Comparison of ENCODE assay signal across 8 cellular contexts in the genomic region with DNA sequence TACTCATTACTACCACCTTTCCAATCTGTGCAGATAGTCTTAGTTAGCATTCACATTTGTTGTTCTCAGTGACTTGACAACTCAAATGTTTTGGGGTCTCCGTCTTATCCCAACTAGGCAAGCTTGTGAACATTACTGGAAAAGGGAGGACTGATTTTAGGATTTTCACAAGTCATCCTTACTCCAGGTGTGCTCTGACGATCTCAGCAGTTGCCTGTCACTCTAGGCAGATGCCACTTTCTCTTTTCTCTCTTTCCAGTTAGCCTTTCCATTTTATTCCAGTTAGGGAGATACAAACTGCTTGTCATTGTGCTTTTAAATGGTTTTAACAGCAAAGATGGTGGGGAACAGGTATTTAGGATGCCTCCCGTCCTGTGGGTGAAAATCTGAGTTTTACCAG. TPM values are rescaled to one million over a fixed set of nuclear protein-coding genes. Genes with fewer than 3 reads are reported as not detected.
DNase-seq lines count a peak whose midpoint lies in the region; FAIRE-seq and TF ChIP-seq lines count a peak whose summit lies in the region.

No MANE protein-coding gene starts in this region.

- H3K4me1 ChIP-seq in kidney (ENCODE audit: control insufficient read depth in 1 of 2, insufficient read depth in 1 of 2, low read depth in 1 of 2, low read length in 2 of 2) (peaks cover 10 to 15% of the 10 kb centered on the region in 2 donors), suprapubic skin (peaks cover 42% of the 10 kb centered on the region)

- no peak for DNase-seq in T-helper 1 cell
- no peak for DNase-seq in activated naive CD8-positive, alpha-beta T cell treated with anti-CD3 and anti-CD28 coated beads for 36 hours
- no peak for DNase-seq in kidney
- no peak for DNase-seq in suprapubic skin (ENCODE audit: low spot score in 2 of 2)
- no peak for DNase-seq in NCI-H1105 (lab: John Stamatoyannopoulos, UW)
- no peak for DNase-seq in NCI-H1048 (lab: John Stamatoyannopoulos, UW)
- no peak for DNase-seq in KG1 (lab: John Stamatoyannopoulos, UW)

- H3K9ac ChIP-seq in kidney (ENCODE audit: low read length in 2 of 2), result peak overlapping the region; percentile 67 to 78

- H3K4me1 Mint-ChIP-seq in T-helper 1 cell treated with Interleukin-12 subunit alpha and Interleukin-12 subunit beta and Interleukin-4 antibody, amounts not matched to agents 30 μg/mL and 1 μg/mL, for 36 hours (ENCODE audit: low read depth), result peaks cover 48% of the 10 kb centered on the region
- H3K4me1 Mint-ChIP-seq in activated naive CD8-positive, alpha-beta T cell treated with anti-CD3 and anti-CD28 coated beads for 36 hours, result peaks cover 43% of the 10 kb centered on the region

- H3K4me3 Mint-ChIP-seq in T-helper 1 cell treated with Interleukin-12 subunit alpha and Interleukin-12 subunit beta and Interleukin-4 antibody, amounts not matched to agents 30 μg/mL and 1 μg/mL, for 36 hours, result peak overlapping the region; percentile 99
- H3K4me3 Mint-ChIP-seq in activated naive CD8-positive, alpha-beta T cell treated with anti-CD3 and anti-CD28 coated beads for 36 hours, result peak overlapping the region; percentile 94

- H3K9me3 ChIP-seq in kidney (ENCODE audit: control insufficient read depth in 1 of 2, low read length in 2 of 2) (no peaks in the 10 kb centered on the region), suprapubic skin (no peaks in the 10 kb centered on the region)

- peaks cover 45% of the 10 kb centered on the region for H3K36me3 Mint-ChIP-seq in T-helper 1 cell treated with Interleukin-12 subunit alpha and Interleukin-12 subunit beta and Interleukin-4 antibody, amounts not matched to agents 30 μg/mL and 1 μg/mL, for 36 hours (ENCODE audit: low read depth)
- H3K36me3 Mint-ChIP-seq in activated naive CD8-positive, alpha-beta T cell treated with anti-CD3 and anti-CD28 coated beads for 36 hours, result peaks cover 47% of the 10 kb centered on the region

- no peaks in the 10 kb centered on the region for H3K27me3 Mint-ChIP-seq in T-helper 1 cell treated with Interleukin-12 subunit alpha and Interleukin-12 subunit beta and Interleukin-4 antibody, amounts not matched to agents 30 μg/mL and 1 μg/mL, for 36 hours (ENCODE audit: low read depth)
- peaks cover 7% of the 10 kb centered on the region for H3K27me3 Mint-ChIP-seq in activated naive CD8-positive, alpha-beta T cell treated with anti-CD3 and anti-CD28 coated beads for 36 hours

- TF ChIP-seq EP300 in suprapubic skin (IDR thresholded peaks at IDR 0.05), result no peak

- H3K36me3 ChIP-seq in kidney (ENCODE audit: control insufficient read depth in 1 of 2, insufficient read depth in 2 of 2, low read length in 2 of 2) (peaks cover 28 to 44% of the 10 kb centered on the region in 2 donors), suprapubic skin (peaks cover 51% of the 10 kb centered on the region)

- H3K4me3 ChIP-seq in kidney (ENCODE audit: low read length in 2 of 2) (peak overlapping the region; percentile 78 to 86), suprapubic skin (peak overlapping the region; percentile 85)

- whole genome bisulfite sequencing in suprapubic skin, result 15% methylated on average over 3 of the region's 3 CpGs

- peak overlapping the region; percentile 98 for H3K27ac Mint-ChIP-seq in T-helper 1 cell treated with Interleukin-12 subunit alpha and Interleukin-12 subunit beta and Interleukin-4 antibody, amounts not matched to agents 30 μg/mL and 1 μg/mL, for 36 hours
- peak overlapping the region; percentile 97 for H3K27ac Mint-ChIP-seq in activated naive CD8-positive, alpha-beta T cell treated with anti-CD3 and anti-CD28 coated beads for 36 hours

- H3K27me3 ChIP-seq in suprapubic skin, result no peaks in the 10 kb centered on the region

- FAIRE-seq in kidney (lab: Jason Lieb, UNC), result no peak

- TF ChIP-seq CTCF in kidney (IDR thresholded peaks at IDR 0.05; ENCODE audit: borderline replicate concordance, extremely low read depth, insufficient read depth), result no peak
- no peak for TF ChIP-seq CTCF in suprapubic skin (IDR thresholded peaks at IDR 0.05)

- no peak overlapping the region for H3K27ac ChIP-seq in kidney (ENCODE audit: low read depth in 2 of 2, low read length in 2 of 2)
- peak overlapping the region; percentile 93 for H3K27ac ChIP-seq in suprapubic skin

- TF ChIP-seq POLR2A in suprapubic skin (IDR thresholded peaks at IDR 0.05), result no peak

- intact Hi-C loops in kidney (cut with DNase I), result no loop called here

- no peaks in the 10 kb centered on the region for H3K9me3 Mint-ChIP-seq in T-helper 1 cell treated with Interleukin-12 subunit alpha and Interleukin-12 subunit beta and Interleukin-4 antibody, amounts not matched to agents 30 μg/mL and 1 μg/mL, for 36 hours
- H3K9me3 Mint-ChIP-seq in activated naive CD8-positive, alpha-beta T cell treated with anti-CD3 and anti-CD28 coated beads for 36 hours, result no peaks in the 10 kb centered on the region

RNA-seq across cellular contexts. Expression of a gene that starts 1.1 kb away (rescaled TPM):
- 100 to 1,000 TPM; 552 to 588 TPM for total RNA-seq in activated naive CD8-positive, alpha-beta T cell treated with anti-CD3 and anti-CD28 coated beads for 36 hours
- total RNA-seq in kidney (76.8 TPM), suprapubic skin (100 to 1,000 TPM; 103 to 153 (median 117) TPM)
- 72.4 TPM for polyA plus RNA-seq in kidney (ENCODE audit: insufficient read depth, low read depth, low replicate concordance)

RNA-seq across cellular contexts. Expression of a gene that starts 10.9 kb away (rescaled TPM):
- total RNA-seq in activated naive CD8-positive, alpha-beta T cell treated with anti-CD3 and anti-CD28 coated beads for 36 hours, result 1,000 to 10,000 TPM; 5,444 to 5,630 TPM
- total RNA-seq in kidney (2,987 TPM), suprapubic skin (1,000 to 10,000 TPM; 2,523 to 6,346 (median 5,689) TPM)
- 5,602 TPM for polyA plus RNA-seq in kidney (ENCODE audit: insufficient read depth, low read depth, low replicate concordance)

RNA-seq across cellular contexts. Expression of a gene that starts 12.6 kb away (rescaled TPM):
- total RNA-seq in activated naive CD8-positive, alpha-beta T cell treated with anti-CD3 and anti-CD28 coated beads for 36 hours, result 1 to 10 TPM; 6.9 to 7.2 TPM
- total RNA-seq in kidney, result 8.6 TPM
- 2.4 TPM for polyA plus RNA-seq in kidney (ENCODE audit: insufficient read depth, low read depth, low replicate concordance)
- 1 to 10 TPM; 2.1 to 5.6 (median 3.4) TPM for total RNA-seq in suprapubic skin

RNA-seq across cellular contexts. Expression of a gene that starts 22.6 kb away (rescaled TPM):
- total RNA-seq in activated naive CD8-positive, alpha-beta T cell treated with anti-CD3 and anti-CD28 coated beads for 36 hours, result 100 to 1,000 TPM; 153 to 155 TPM
- 104 TPM for total RNA-seq in kidney
- polyA plus RNA-seq in kidney (ENCODE audit: insufficient read depth, low read depth, low replicate concordance), result 40.4 TPM
- 100 to 1,000 TPM in 2 of 4 donors, 10 to 100 TPM in 2; 73.1 to 128 (median 103) TPM for total RNA-seq in suprapubic skin

RNA-seq across cellular contexts. Expression of a gene that starts 25.5 kb away (rescaled TPM):
- under 1 TPM; 0.82 to 0.97 TPM for total RNA-seq in activated naive CD8-positive, alpha-beta T cell treated with anti-CD3 and anti-CD28 coated beads for 36 hours
- total RNA-seq in kidney (58.1 TPM), suprapubic skin (100 to 1,000 TPM; 147 to 226 (median 181) TPM)
- polyA plus RNA-seq in kidney (ENCODE audit: insufficient read depth, low read depth, low replicate concordance), result 31.5 TPM
